9 cellular contexts compared by ENCODE assay signal in the genomic region with DNA sequence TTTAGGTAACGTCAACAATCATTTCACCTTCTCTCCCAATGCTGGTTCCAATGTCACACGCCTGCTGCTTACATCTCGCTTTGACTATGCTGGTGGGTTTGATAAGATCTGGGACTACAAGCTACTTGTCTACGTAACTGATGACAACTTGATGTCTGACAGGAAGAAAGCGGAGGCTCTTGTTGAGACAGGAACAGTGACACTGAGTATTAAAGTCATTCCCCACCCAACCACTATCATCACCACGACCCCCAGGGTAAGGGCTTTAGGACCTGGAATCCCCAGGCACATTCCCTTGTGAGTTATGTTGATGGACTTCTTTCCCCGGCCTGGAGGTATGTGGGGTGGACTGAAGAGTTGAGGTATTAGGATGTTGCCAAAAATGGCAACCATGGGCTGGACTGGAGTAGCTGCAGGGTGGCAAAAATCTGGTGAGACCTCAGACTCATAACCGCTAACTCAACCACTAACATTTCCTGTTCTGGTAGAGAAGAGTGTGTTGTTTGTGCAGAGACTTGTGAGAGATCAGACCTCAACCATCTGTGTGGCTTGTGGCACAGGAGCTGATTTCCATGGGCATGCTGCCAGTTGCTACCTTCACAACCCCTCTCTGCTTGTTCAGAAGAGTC. TPM values are rescaled to one million over a fixed set of nuclear protein-coding genes. Genes with fewer than 3 reads are reported as not detected.
A peak's percentile ranks its signal among the peaks of the same experiment; 100 is the strongest.
DNase-seq lines count a peak whose midpoint lies in the region; ATAC-seq and TF ChIP-seq lines count a peak whose summit lies in the region.
"Had no signal": no experiment of that assay in that cellular context is flagged by ENCODE, and none has a peak within 500 bp of the region (broad histone marks: within the 10 kb centered on the region; RNA-seq: fewer than 3 reads in every experiment).

No MANE protein-coding gene starts in this region.

- H3K27ac ChIP-seq in CD4-positive, CD25-positive, alpha-beta regulatory T cell (ENCODE audit: insufficient read depth, low read length, poor library complexity, severe bottlenecking): peak overlapping the region; percentile 84
- peak overlapping the region; percentile 94 for H3K27ac ChIP-seq in OCI-LY1 (ENCODE audit: low read depth, low read length, poor library complexity, severe bottlenecking)
- H3K27ac ChIP-seq: body of pancreas had no signal

- no peaks in the 10 kb centered on the region for H3F3A ChIP-seq in OCI-LY1 (ENCODE audit: insufficient read depth, low read length)

- H3K27me3 ChIP-seq in CD4-positive, CD25-positive, alpha-beta regulatory T cell (ENCODE audit: control insufficient read depth, insufficient read depth, low read length): no peaks in the 10 kb centered on the region
- no peaks in the 10 kb centered on the region for H3K27me3 ChIP-seq in OCI-LY1 (ENCODE audit: insufficient read depth, low read length)
- H3K27me3 ChIP-seq: body of pancreas had no signal

- no peaks in the 10 kb centered on the region for H3K9me3 ChIP-seq in CD4-positive, CD25-positive, alpha-beta regulatory T cell (ENCODE audit: control insufficient read depth in 2 of 2, low read length in 2 of 2)
- H3K9me3 ChIP-seq in OCI-LY1 (ENCODE audit: low read length): no peaks in the 10 kb centered on the region
- H3K9me3 ChIP-seq: body of pancreas had no signal

- H3K4me1 ChIP-seq in CD4-positive, CD25-positive, alpha-beta regulatory T cell (ENCODE audit: control insufficient read depth, insufficient read depth, low read length, poor library complexity, severe bottlenecking): peaks cover 41% of the 10 kb centered on the region
- peaks cover 68% of the 10 kb centered on the region for H3K4me1 ChIP-seq in OCI-LY1 (ENCODE audit: insufficient read depth, low read length, severe bottlenecking)
- H3K4me1 ChIP-seq: body of pancreas had no signal

- peak overlapping the region; percentile 57 for H3K4me2 ChIP-seq in OCI-LY1 (ENCODE audit: low read length)

- H4K20me1 ChIP-seq in OCI-LY1 (ENCODE audit: insufficient read depth, low read length): no peaks in the 10 kb centered on the region

- intact Hi-C loops in activated naive CD4-positive, alpha-beta T cell treated with anti-CD3 and anti-CD28 coated beads for 36 hours (cut with micrococcal nuclease): loop anchor here (1.0 to 5.0 kb wide), 10 partner anchors 13 to 1080 kb away; partner anchors contain the start of genes ATXN7L1 and RINT1

- H2AFZ ChIP-seq in OCI-LY1 (ENCODE audit: low read length): no peak overlapping the region

- H3K9me2 ChIP-seq in OCI-LY1 (ENCODE audit: low read depth, low read length): no peaks in the 10 kb centered on the region

- peak overlapping the region; percentile 97 to 99 (median 98) for H3K27ac Mint-ChIP-seq in CD4-positive, CD25-positive, alpha-beta regulatory T cell
- peak overlapping the region; percentile 62 for H3K27ac Mint-ChIP-seq in activated naive CD4-positive, alpha-beta T cell treated with anti-CD3 and anti-CD28 coated beads for 36 hours

- H3K4me3 ChIP-seq in CD4-positive, CD25-positive, alpha-beta regulatory T cell (ENCODE audit: low read depth, low read length): peak overlapping the region; percentile 66
- H3K4me3 ChIP-seq in OCI-LY1 (ENCODE audit: low read depth, low read length, poor library complexity, severe bottlenecking): peak overlapping the region; percentile 25
- H3K4me3 ChIP-seq: body of pancreas had no signal

- no peaks in the 10 kb centered on the region for H3K9me3 Mint-ChIP-seq in CD4-positive, CD25-positive, alpha-beta regulatory T cell
- no peaks in the 10 kb centered on the region for H3K9me3 Mint-ChIP-seq in activated naive CD4-positive, alpha-beta T cell treated with anti-CD3 and anti-CD28 coated beads for 36 hours

- no peaks in the 10 kb centered on the region for H3K27me3 Mint-ChIP-seq in CD4-positive, CD25-positive, alpha-beta regulatory T cell
- H3K27me3 Mint-ChIP-seq in activated naive CD4-positive, alpha-beta T cell treated with anti-CD3 and anti-CD28 coated beads for 36 hours (ENCODE audit: low read depth): no peaks in the 10 kb centered on the region

- DNase-seq in CD4-positive, CD25-positive, alpha-beta regulatory T cell: peak; percentile 64 to 90 (median 87)
- peak; percentile 82 for DNase-seq in activated naive CD4-positive, alpha-beta T cell treated with anti-CD3 and anti-CD28 coated beads for 36 hours
- peak; percentile 27 for DNase-seq in stimulated activated CD8-positive, alpha-beta memory T cell treated with anti-CD3 and anti-CD28 coated beads, Interleukin-15, amount 100 ng/mL, for 1 hour (ENCODE audit: low read depth)
- DNase-seq in kidney glomerular epithelial cell (lab: John Stamatoyannopoulos, UW): no peak
- DNase-seq in erythroblast (lab: John Stamatoyannopoulos, UW): no peak

- peak overlapping the region; percentile 13; the same call in 1 of the 2 replicates for H3K9ac ChIP-seq in OCI-LY1 (ENCODE audit: low read length)

- CTCF ChIA-PET in activated naive CD4-positive, alpha-beta T cell treated with anti-CD3 and anti-CD28 coated beads for 36 hours (lab: Charles Lee): interaction anchor here (1.0 to 3.4 kb wide), 6 partner anchors 12 to 365 kb away, joined by 3 to 20 read pairs (median 9); no protein-coding TSS in a partner anchor

- no peaks in the 10 kb centered on the region for H3K36me3 ChIP-seq in CD4-positive, CD25-positive, alpha-beta regulatory T cell (ENCODE audit: control insufficient read depth, insufficient read depth, low read length)
- no peaks in the 10 kb centered on the region for H3K36me3 ChIP-seq in OCI-LY1 (ENCODE audit: insufficient read depth, low read length)

- peak; percentile 77 to 81 for ATAC-seq in CD4-positive, CD25-positive, alpha-beta regulatory T cell (ENCODE audit: low read depth in 2 of 2)
- ATAC-seq in GM21717 (IDR thresholded peaks at IDR 0.05; ENCODE audit: unreplicated experiment): peak; percentile 65
- ATAC-seq in HG02870 (IDR thresholded peaks at IDR 0.05; ENCODE audit: unreplicated experiment): no peak
- ATAC-seq: body of pancreas had no signal

- no peaks in the 10 kb centered on the region for H3K36me3 Mint-ChIP-seq in CD4-positive, CD25-positive, alpha-beta regulatory T cell
- no peaks in the 10 kb centered on the region for H3K36me3 Mint-ChIP-seq in activated naive CD4-positive, alpha-beta T cell treated with anti-CD3 and anti-CD28 coated beads for 36 hours (ENCODE audit: low read depth)

- no peak for TF ChIP-seq POLR2A in erythroblast (IDR thresholded peaks at IDR 0.05; ENCODE audit: low read length)

- TF ChIP-seq CTCF in OCI-LY1 (IDR thresholded peaks at IDR 0.05; ENCODE audit: low read length): no peak

- H3K79me2 ChIP-seq in OCI-LY1 (ENCODE audit: insufficient read depth, low read length): no peaks in the 10 kb centered on the region

- peak overlapping the region; percentile 2 to 84 (median 70) for H3K4me3 Mint-ChIP-seq in CD4-positive, CD25-positive, alpha-beta regulatory T cell
- H3K4me3 Mint-ChIP-seq in activated naive CD4-positive, alpha-beta T cell treated with anti-CD3 and anti-CD28 coated beads for 36 hours: peak overlapping the region; percentile 19

- peaks cover 20 to 84% (median 39%) of the 10 kb centered on the region in 4 donors for H3K4me1 Mint-ChIP-seq in CD4-positive, CD25-positive, alpha-beta regulatory T cell
- H3K4me1 Mint-ChIP-seq in activated naive CD4-positive, alpha-beta T cell treated with anti-CD3 and anti-CD28 coated beads for 36 hours (ENCODE audit: low read depth): peaks cover 71% of the 10 kb centered on the region

RNA-seq across cellular contexts. Expression of gene CDHR3, which starts 59.2 kb away (rescaled TPM):
- total RNA-seq in CD4-positive, CD25-positive, alpha-beta regulatory T cell: 38.2 TPM
- 10 to 100 TPM in 1 of 4 donors, 1 to 10 TPM in 3; 5.6 to 13.0 (median 7.2) TPM for polyA plus RNA-seq in CD4-positive, CD25-positive, alpha-beta regulatory T cell
- total RNA-seq in activated naive CD4-positive, alpha-beta T cell treated with anti-CD3 and anti-CD28 coated beads for 36 hours: under 1 TPM; 0.52 to 0.93 TPM

Comparison
In these comparisons a context has a peak if more than half of its experiments do, and no peak if none do; other contexts are left out.
1. DNase-seq: peak in CD4-positive, CD25-positive, alpha-beta regulatory T cell (3 of 3), activated naive CD4-positive, alpha-beta T cell treated with anti-CD3 and anti-CD28 coated beads for 36 hours (single experiment) and stimulated activated CD8-positive, alpha-beta memory T cell treated with anti-CD3 and anti-CD28 coated beads, Interleukin-15, amount 100 ng/mL, for 1 hour (single experiment); none in kidney glomerular epithelial cell (single experiment) and erythroblast (0 of 2).
2. RNA of gene CDHR3, which starts 59.2 kb away (total RNA-seq): 38.2 TPM in CD4-positive, CD25-positive, alpha-beta regulatory T cell (single experiment); 0.52 to 0.93 TPM in activated naive CD4-positive, alpha-beta T cell treated with anti-CD3 and anti-CD28 coated beads for 36 hours; every median in the first group is over 10 times any median in the second.